Comparison of ENCODE assay signal across 8 cellular contexts in genomic region chr18:2657788-2658458, GRCh38. TPM values are rescaled to one million over a fixed set of nuclear protein-coding genes. Genes with fewer than 3 reads are reported as not detected.
DNase-seq lines count a peak whose midpoint lies in the region; ATAC-seq, FAIRE-seq and TF ChIP-seq lines count a peak whose summit lies in the region.

No MANE protein-coding gene starts in this region.

- H3K9me3 Mint-ChIP-seq in activated naive CD4-positive, alpha-beta T cell treated with anti-CD3 and anti-CD28 coated beads, Interleukin-2, amount 50 U/mL, for 72 hours: peaks cover 0 to 4% of the 10 kb centered on the region in 2 donors

- TF ChIP-seq CTCF in kidney (IDR thresholded peaks at IDR 0.05; ENCODE audit: borderline replicate concordance, extremely low read depth, insufficient read depth): no peak
- TF ChIP-seq CTCF in thoracic aorta (IDR thresholded peaks at IDR 0.05): no peak

- H3K4me2 ChIP-seq in Karpas-422 (ENCODE audit: low read depth, low read length, poor library complexity, severe bottlenecking): peak overlapping the region; percentile 67

- H3K27ac Mint-ChIP-seq in activated naive CD4-positive, alpha-beta T cell treated with anti-CD3 and anti-CD28 coated beads, Interleukin-2, amount 50 U/mL, for 72 hours: peak overlapping the region; percentile 97 to 98

- no peaks in the 10 kb centered on the region for H3K9me2 ChIP-seq in Karpas-422 (replicated peaks; ENCODE audit: insufficient read depth, low read length)

- peaks cover 70% of the 10 kb centered on the region for H3K79me2 ChIP-seq in Karpas-422 (ENCODE audit: low read length)

- ATAC-seq in activated naive CD4-positive, alpha-beta T cell treated with anti-CD3 and anti-CD28 coated beads, Interleukin-2, amount 50 U/mL, for 72 hours: no peak
- no peak for ATAC-seq in thoracic aorta (ENCODE audit: insufficient number of reproducible peaks, low FRiP score, low read depth)
- ATAC-seq in HG03159 (IDR thresholded peaks at IDR 0.05; ENCODE audit: unreplicated experiment): no peak

- H3K27ac ChIP-seq in Karpas-422 (ENCODE audit: low read length) (peak overlapping the region; percentile 33; the same call in 1 of the 2 replicates), kidney (ENCODE audit: low read depth in 2 of 2, low read length in 2 of 2) (peak overlapping the region in 1 of 2 donors; percentile 14), thoracic aorta (peak overlapping the region; percentile 31 to 39)

- H3K27me3 ChIP-seq in Karpas-422 (ENCODE audit: low read length) (no peaks in the 10 kb centered on the region), thoracic aorta (replicated peaks; ENCODE audit: insufficient read depth) (no peaks in the 10 kb centered on the region)

- H2AFZ ChIP-seq in Karpas-422 (ENCODE audit: low read length): no peak overlapping the region

- in situ Hi-C loops in G401 (cut with HindIII; ENCODE audit: low sequenced_read_pairs): no loop called here

- H3K4me3 ChIP-seq in Karpas-422 (ENCODE audit: low read length): peak overlapping the region; percentile 92
- H3K4me3 ChIP-seq in kidney (ENCODE audit: low read length in 2 of 2): peak overlapping the region; percentile 27 to 85
- H3K4me3 ChIP-seq in thoracic aorta: peak overlapping the region; percentile 79

- intact Hi-C loops in kidney (cut with DNase I): no loop called here

- H3K9ac ChIP-seq in Karpas-422 (ENCODE audit: low read length): peak overlapping the region; percentile 33; the same call in 1 of the 2 replicates
- H3K9ac ChIP-seq in kidney (ENCODE audit: low read length in 2 of 2): no peak overlapping the region

- no peaks in the 10 kb centered on the region for H3K9me3 ChIP-seq in Karpas-422 (ENCODE audit: low read length)
- no peaks in the 10 kb centered on the region for H3K9me3 ChIP-seq in kidney (ENCODE audit: control insufficient read depth in 1 of 2, low read length in 2 of 2)
- H3K9me3 ChIP-seq in thoracic aorta: no peaks in the 10 kb centered on the region

- H4K20me1 ChIP-seq in Karpas-422 (ENCODE audit: insufficient read depth, low read depth, low read length): peaks cover 28% of the 10 kb centered on the region

- FAIRE-seq in kidney (lab: Jason Lieb, UNC): no peak

- DNase-seq in DMS53 treated with DMSO at 0.1 percent for 48 hours (lab: John Stamatoyannopoulos, UW; ENCODE audit: unreplicated experiment) (peak; percentile 93), Karpas-422 (peak; percentile 63), kidney (no peak), thoracic aorta (ENCODE audit: low spot score) (no peak), G401 (ENCODE audit: low spot score) (no peak), GM19238 (ENCODE audit: insufficient read length, low spot score) (no peak)
- DNase-seq in activated naive CD4-positive, alpha-beta T cell treated with anti-CD3 and anti-CD28 coated beads, Interleukin-2, amount 50 U/mL, for 72 hours (ENCODE audit: low spot score in 2 of 2): no peak

- H3K4me1 ChIP-seq in Karpas-422 (ENCODE audit: low read length): peaks cover 31% of the 10 kb centered on the region
- peaks cover 7 to 10% of the 10 kb centered on the region in 2 donors for H3K4me1 ChIP-seq in kidney (ENCODE audit: control insufficient read depth in 1 of 2, insufficient read depth in 1 of 2, low read depth in 1 of 2, low read length in 2 of 2)
- H3K4me1 ChIP-seq in thoracic aorta (ENCODE audit: control insufficient read depth in 1 of 2, low read depth in 2 of 2): peaks cover 25 to 33% of the 10 kb centered on the region in 2 donors

- peaks cover 25 to 47% of the 10 kb centered on the region in 2 donors for H3K36me3 Mint-ChIP-seq in activated naive CD4-positive, alpha-beta T cell treated with anti-CD3 and anti-CD28 coated beads, Interleukin-2, amount 50 U/mL, for 72 hours

- H3K36me3 ChIP-seq in Karpas-422 (ENCODE audit: insufficient read depth, low read length) (peaks cover 13% of the 10 kb centered on the region), kidney (ENCODE audit: control insufficient read depth in 1 of 2, insufficient read depth in 2 of 2, low read length in 2 of 2) (no peaks in the 10 kb centered on the region), thoracic aorta (no peaks in the 10 kb centered on the region)

RNA-seq across cellular contexts. Expression of gene SMCHD1, which starts 2.4 kb away (rescaled TPM):
- 102 and 180 TPM in 2 replicates for total RNA-seq in Karpas-422 (2014; rRNA removed; shearing (Covaris generic); ENCODE audit: low replicate concordance)
- 100 to 1,000 TPM; 112 to 136 TPM for total RNA-seq in activated naive CD4-positive, alpha-beta T cell treated with anti-CD3 and anti-CD28 coated beads, Interleukin-2, amount 50 U/mL, for 72 hours
- total RNA-seq in kidney (59.0 TPM), thoracic aorta (100 to 1,000 TPM in 1 of 2 donors, 10 to 100 TPM in 1; 73.8 to 107 TPM)
- 5.2 TPM for polyA plus RNA-seq in kidney (ENCODE audit: insufficient read depth, low read depth, low replicate concordance)
- total RNA-seq in G401 (2014; rRNA removed; shearing (Covaris generic)): 35.6 and 62.4 TPM in 2 replicates

Comparison
In these comparisons a context has a peak if more than half of its experiments do, and no peak if none do; other contexts are left out.
1. DNase-seq: peak in DMS53 treated with DMSO at 0.1 percent for 48 hours (single experiment) and Karpas-422 (single experiment); none in activated naive CD4-positive, alpha-beta T cell treated with anti-CD3 and anti-CD28 coated beads, Interleukin-2, amount 50 U/mL, for 72 hours (0 of 2), kidney (single experiment), thoracic aorta (single experiment), G401 (single experiment) and GM19238 (single experiment).
2. Peak in every context shown above with its lines, with median percentiles within 50 percentile points of each other: H3K4me3 ChIP-seq.